Comparison of ENCODE assay signal across 8 cellular contexts in the genomic region with DNA sequence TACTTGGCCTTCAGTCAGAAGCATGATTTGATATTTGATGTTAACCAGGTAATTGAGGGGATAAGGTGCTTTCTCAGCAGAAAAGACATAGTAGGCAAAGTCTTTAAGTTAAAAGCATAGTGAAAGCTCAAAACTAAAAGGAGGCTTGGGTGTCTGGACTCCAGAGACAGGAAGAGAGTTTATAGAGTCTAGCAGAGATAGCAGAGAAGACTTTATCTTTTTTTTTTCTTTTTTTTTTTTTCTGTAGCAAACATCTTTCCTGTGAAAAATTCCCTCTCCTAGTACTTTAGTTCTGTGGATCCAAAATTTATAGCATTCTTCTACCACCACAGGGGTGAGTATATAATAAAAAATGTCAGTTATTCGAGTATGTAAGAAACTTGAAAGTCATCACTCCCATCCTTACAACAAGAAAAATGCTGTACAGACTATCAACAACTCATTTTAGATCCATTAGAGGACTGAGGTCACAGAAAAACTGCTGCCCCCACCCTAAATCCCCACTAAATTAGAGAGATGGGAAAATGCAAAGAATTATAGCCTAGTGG. TPM values are rescaled to one million over a fixed set of nuclear protein-coding genes. Genes with fewer than 3 reads are reported as not detected.
"Had no signal": no experiment of that assay in that cellular context is flagged by ENCODE, and none has a peak within 500 bp of the region (broad histone marks: within the 10 kb centered on the region; RNA-seq: fewer than 3 reads in every experiment).

No MANE protein-coding gene starts in this region.

RNA-seq across cellular contexts. Expression of gene SFTPA1, which starts 58.6 kb away (rescaled TPM):
- total RNA-seq: HepG2; HT1080; M059J; OCI-LY7; PC-3; SK-MEL-5; T-helper 1 cell treated with Interleukin-12 subunit alpha and Interleukin-12 subunit beta and Interleukin-4 antibody, amounts not matched to agents 30 ng/mL and 1 ng/mL, for 36 hours had no signal
- polyA plus RNA-seq: HepG2, IgD-negative memory B cell had no signal
